9 cellular contexts compared by ENCODE assay signal in genomic region chr2:208256192-208256782, GRCh38. TPM values are rescaled to one million over a fixed set of nuclear protein-coding genes. Genes with fewer than 3 reads are reported as not detected.
DNase-seq lines count a peak whose midpoint lies in the region; ATAC-seq and TF ChIP-seq lines count a peak whose summit lies in the region.
"Had no signal": no experiment of that assay in that cellular context is flagged by ENCODE, and none has a peak within 500 bp of the region (broad histone marks: within the 10 kb centered on the region; RNA-seq: fewer than 3 reads in every experiment).

No MANE protein-coding gene starts in this region.

- H3K36me3 ChIP-seq in upper lobe of right lung = peaks cover 11% of the 10 kb centered on the region

- no peaks in the 10 kb centered on the region for H3K27me3 Mint-ChIP-seq in activated naive CD4-positive, alpha-beta T cell treated with anti-CD3 and anti-CD28 coated beads for 36 hours (ENCODE audit: low read depth)

- no peak overlapping the region for H3K4me3 Mint-ChIP-seq in activated naive CD4-positive, alpha-beta T cell treated with anti-CD3 and anti-CD28 coated beads for 36 hours
- peak overlapping the region; percentile 100 for H3K4me3 Mint-ChIP-seq in stimulated activated effector memory CD8-positive, alpha-beta T cell treated with anti-CD3 and anti-CD28 coated beads, Interleukin-12 subunit alpha, Interleukin-12 subunit beta, amount 100 ng/mL, for 72 hours

- H3K4me1 ChIP-seq in upper lobe of right lung = peaks cover 26% of the 10 kb centered on the region

- no peak for TF ChIP-seq CTCF in upper lobe of right lung (IDR thresholded peaks at IDR 0.05)

- H3K9me3 Mint-ChIP-seq in activated naive CD4-positive, alpha-beta T cell treated with anti-CD3 and anti-CD28 coated beads for 36 hours = no peaks in the 10 kb centered on the region
- H3K9me3 Mint-ChIP-seq in stimulated activated effector memory CD8-positive, alpha-beta T cell treated with anti-CD3 and anti-CD28 coated beads, Interleukin-12 subunit alpha, Interleukin-12 subunit beta, amount 100 ng/mL, for 72 hours = no peaks in the 10 kb centered on the region

- no peak for ATAC-seq in stimulated activated effector memory CD8-positive, alpha-beta T cell treated with anti-CD3 and anti-CD28 coated beads, Interleukin-12 subunit alpha, Interleukin-12 subunit beta, amount 100 ng/mL, for 72 hours
- no peak for ATAC-seq in upper lobe of right lung

- peaks cover 18% of the 10 kb centered on the region for H3K4me1 Mint-ChIP-seq in activated naive CD4-positive, alpha-beta T cell treated with anti-CD3 and anti-CD28 coated beads for 36 hours (ENCODE audit: low read depth)
- peaks cover 17% of the 10 kb centered on the region for H3K4me1 Mint-ChIP-seq in stimulated activated effector memory CD8-positive, alpha-beta T cell treated with anti-CD3 and anti-CD28 coated beads, Interleukin-12 subunit alpha, Interleukin-12 subunit beta, amount 100 ng/mL, for 72 hours

- H3K27ac Mint-ChIP-seq in activated naive CD4-positive, alpha-beta T cell treated with anti-CD3 and anti-CD28 coated beads for 36 hours = no peak overlapping the region
- H3K27ac Mint-ChIP-seq in stimulated activated effector memory CD8-positive, alpha-beta T cell treated with anti-CD3 and anti-CD28 coated beads, Interleukin-12 subunit alpha, Interleukin-12 subunit beta, amount 100 ng/mL, for 72 hours = no peak overlapping the region

- H3K27me3 ChIP-seq in upper lobe of right lung = no peaks in the 10 kb centered on the region

- no peak overlapping the region for H3K4me3 ChIP-seq in upper lobe of right lung

- peaks cover 6% of the 10 kb centered on the region for H3K36me3 Mint-ChIP-seq in activated naive CD4-positive, alpha-beta T cell treated with anti-CD3 and anti-CD28 coated beads for 36 hours (ENCODE audit: low read depth)
- H3K36me3 Mint-ChIP-seq in stimulated activated effector memory CD8-positive, alpha-beta T cell treated with anti-CD3 and anti-CD28 coated beads, Interleukin-12 subunit alpha, Interleukin-12 subunit beta, amount 100 ng/mL, for 72 hours = peaks cover 18% of the 10 kb centered on the region

- no peak overlapping the region for H3K27ac ChIP-seq in upper lobe of right lung

- CTCF ChIA-PET in activated naive CD4-positive, alpha-beta T cell treated with anti-CD3 and anti-CD28 coated beads for 36 hours (lab: Charles Lee) = interaction anchor here (0.7 to 1.5 kb wide), 3 partner anchors 9 to 84 kb away, joined by 3 to 5 read pairs (median 4); no protein-coding TSS in a partner anchor

- intact Hi-C loops in activated naive CD4-positive, alpha-beta T cell treated with anti-CD3 and anti-CD28 coated beads for 36 hours (cut with micrococcal nuclease) = loop anchor here (5.0 to 10.0 kb wide), 3 partner anchors 489 to 1169 kb away; partner anchors contain the start of genes FZD5 and MAP2
- intact Hi-C loops in upper lobe of right lung (cut with DNase I) = no loop called here

- peak; percentile 11 for DNase-seq in activated naive CD4-positive, alpha-beta T cell treated with anti-CD3 and anti-CD28 coated beads for 36 hours
- no peak for DNase-seq in activated naive CD4-positive, alpha-beta T cell treated with anti-CD3 and anti-CD28 coated beads, Interleukin-2, amount 50 U/mL, for 16 hours
- DNase-seq in NCI-H69 (lab: John Stamatoyannopoulos, UW) (peak; percentile 2), dermis blood vessel endothelial cell (peak; percentile 8), upper lobe of right lung (no peak)
- DNase-seq in stimulated activated effector memory CD8-positive, alpha-beta T cell treated with anti-CD3 and anti-CD28 coated beads, Interleukin-12 subunit alpha, Interleukin-12 subunit beta, amount 100 ng/mL, for 72 hours (ENCODE audit: low spot score in 2 of 2) = no peak
- no peak for DNase-seq in stimulated activated CD4-positive, alpha-beta T cell treated with anti-CD3 and anti-CD28 coated beads, Interleukin-2, amount 100 ng/mL, for 48 hours
- no peak for DNase-seq in activated effector memory CD4-positive, alpha-beta T cell treated with Interleukin-2 at 50 U/mL for 16 hours
- DNase-seq: stimulated activated CD8-positive, alpha-beta memory T cell treated with anti-CD3 and anti-CD28 coated beads, Interleukin-4, amount 100 ng/mL, for 48 hours had no signal

- H3K9me3 ChIP-seq in upper lobe of right lung = no peaks in the 10 kb centered on the region

RNA-seq across cellular contexts. Expression of gene IDH1, which starts 1.4 kb away (rescaled TPM):
- 10 to 100 TPM; 18.5 to 21.9 TPM for total RNA-seq in activated naive CD4-positive, alpha-beta T cell treated with anti-CD3 and anti-CD28 coated beads for 36 hours
- total RNA-seq in dermis blood vessel endothelial cell = 107 and 137 TPM in 2 replicates
- 116 TPM for total RNA-seq in upper lobe of right lung

RNA-seq across cellular contexts. Expression of gene PIKFYVE, which starts 9.8 kb away (rescaled TPM):
- 10 to 100 TPM; 20.2 to 22.4 TPM for total RNA-seq in activated naive CD4-positive, alpha-beta T cell treated with anti-CD3 and anti-CD28 coated beads for 36 hours
- total RNA-seq in dermis blood vessel endothelial cell (33.2 and 36.3 TPM in 2 replicates), upper lobe of right lung (32.5 TPM)

Comparison
In these comparisons a context has a peak if more than half of its experiments do, and no peak if none do; other contexts are left out.
1. DNase-seq: peak in activated naive CD4-positive, alpha-beta T cell treated with anti-CD3 and anti-CD28 coated beads for 36 hours (single experiment), NCI-H69 (single experiment) and dermis blood vessel endothelial cell (single experiment); none in activated naive CD4-positive, alpha-beta T cell treated with anti-CD3 and anti-CD28 coated beads, Interleukin-2, amount 50 U/mL, for 16 hours (single experiment), stimulated activated effector memory CD8-positive, alpha-beta T cell treated with anti-CD3 and anti-CD28 coated beads, Interleukin-12 subunit alpha, Interleukin-12 subunit beta, amount 100 ng/mL, for 72 hours (0 of 2), stimulated activated CD4-positive, alpha-beta T cell treated with anti-CD3 and anti-CD28 coated beads, Interleukin-2, amount 100 ng/mL, for 48 hours (0 of 2), activated effector memory CD4-positive, alpha-beta T cell treated with Interleukin-2 at 50 U/mL for 16 hours (single experiment) and upper lobe of right lung (single experiment).